ENCODE assay signal across 14 cellular contexts in genomic region chr13:97307544-97307881, GRCh38.
A peak's percentile ranks its signal among the peaks of the same experiment; 100 is the strongest.
DNase-seq lines count a peak whose midpoint lies in the region; ATAC-seq, FAIRE-seq and TF ChIP-seq lines count a peak whose summit lies in the region.
"Had no signal": no experiment of that assay in that cellular context is flagged by ENCODE, and none has a peak within 500 bp of the region (broad histone marks: within the 10 kb centered on the region; RNA-seq: fewer than 3 reads in every experiment).

No MANE protein-coding gene starts in this region.

- H3K27ac Mint-ChIP-seq in nephron progenitor cell = peak overlapping the region; percentile 90
- H3K27ac Mint-ChIP-seq in type B pancreatic cell = peak overlapping the region; percentile 48
- H3K27ac Mint-ChIP-seq: CD4-positive, alpha-beta memory T cell; stimulated activated effector memory CD8-positive, alpha-beta T cell treated with anti-CD3 and anti-CD28 coated beads, Interleukin-12 subunit alpha, Interleukin-12 subunit beta, amount 100 ng/mL, for 72 hours had no signal

- no peaks in the 10 kb centered on the region for H3K9me3 Mint-ChIP-seq in nephron progenitor cell
- peaks cover 13% of the 10 kb centered on the region for H3K9me3 Mint-ChIP-seq in type B pancreatic cell
- H3K9me3 Mint-ChIP-seq: stimulated activated effector memory CD8-positive, alpha-beta T cell treated with anti-CD3 and anti-CD28 coated beads, Interleukin-12 subunit alpha, Interleukin-12 subunit beta, amount 100 ng/mL, for 72 hours had no signal

- DNase-seq in left ventricle myocardium inferior = no peak
- no peak for DNase-seq in right atrium auricular region (ENCODE audit: low spot score)
- DNase-seq in epithelial cell of prostate (ENCODE audit: low read depth, low spot score) = no peak
- DNase-seq in nephron progenitor cell = no peak
- DNase-seq in type B pancreatic cell (ENCODE audit: extremely low spot score, unreplicated experiment) = no peak
- no peak for DNase-seq in activated CD4-positive, alpha-beta T cell treated with anti-CD3 and anti-CD28 coated beads, Interleukin-2, amount 50 U/mL, for 1 hour
- DNase-seq in frontal cortex (ENCODE audit: low spot score in 2 of 2) = no peak
- DNase-seq: CD4-positive, alpha-beta memory T cell; cortex of kidney; OCI-M1 had no signal

- no peak for ATAC-seq in GM21786 (IDR thresholded peaks at IDR 0.05; ENCODE audit: unreplicated experiment)
- ATAC-seq: stimulated activated effector memory CD8-positive, alpha-beta T cell treated with anti-CD3 and anti-CD28 coated beads, Interleukin-12 subunit alpha, Interleukin-12 subunit beta, amount 100 ng/mL, for 72 hours had no signal

- no peaks in the 10 kb centered on the region for H3K27me3 ChIP-seq in left ventricle myocardium inferior (ENCODE audit: low read depth)
- H3K27me3 ChIP-seq in right atrium auricular region = no peaks in the 10 kb centered on the region
- H3K27me3 ChIP-seq: neutrophil had no signal

- peak overlapping the region; percentile 61 for H3K27ac ChIP-seq in left ventricle myocardium inferior (replicated peaks)
- H3K27ac ChIP-seq in right atrium auricular region = peak overlapping the region in 1 of 2 donors; percentile 48
- peak overlapping the region; percentile 29 for H3K27ac ChIP-seq in epithelial cell of prostate
- H3K27ac ChIP-seq: neutrophil had no signal

- H3K36me3 Mint-ChIP-seq in nephron progenitor cell (ENCODE audit: low read depth) = peaks cover 19% of the 10 kb centered on the region
- peaks cover 31% of the 10 kb centered on the region for H3K36me3 Mint-ChIP-seq in type B pancreatic cell

- no peak overlapping the region for H3K4me3 Mint-ChIP-seq in nephron progenitor cell
- peak overlapping the region; percentile 50 for H3K4me3 Mint-ChIP-seq in type B pancreatic cell
- H3K4me3 Mint-ChIP-seq: CD4-positive, alpha-beta memory T cell; stimulated activated effector memory CD8-positive, alpha-beta T cell treated with anti-CD3 and anti-CD28 coated beads, Interleukin-12 subunit alpha, Interleukin-12 subunit beta, amount 100 ng/mL, for 72 hours had no signal

- no peak for TF ChIP-seq CTCF in left ventricle myocardium inferior (IDR thresholded peaks at IDR 0.05; ENCODE audit: borderline replicate concordance)
- no peak for TF ChIP-seq CTCF in right atrium auricular region (IDR thresholded peaks at IDR 0.05)
- TF ChIP-seq CTCF in nephron progenitor cell (IDR thresholded peaks at IDR 0.05) = no peak
- TF ChIP-seq CTCF in type B pancreatic cell (conservative IDR thresholded peaks at IDR 0.05) = no peak

- H3K36me3 ChIP-seq in left ventricle myocardium inferior (no peaks in the 10 kb centered on the region), right atrium auricular region (no peaks in the 10 kb centered on the region)
- H3K36me3 ChIP-seq: neutrophil had no signal

- intact Hi-C loops in left ventricle myocardium inferior (cut with micrococcal nuclease) = no loop called here

- H3K4me1 Mint-ChIP-seq in nephron progenitor cell (peaks cover 36% of the 10 kb centered on the region), type B pancreatic cell (ENCODE audit: unreplicated experiment) (peaks cover 48% of the 10 kb centered on the region)

- H3K4me1 ChIP-seq in left ventricle myocardium inferior (peaks cover 91% of the 10 kb centered on the region), right atrium auricular region (peaks cover 0 to 48% of the 10 kb centered on the region in 2 donors)

- H3K9me3 ChIP-seq in left ventricle myocardium inferior (replicated peaks) = no peaks in the 10 kb centered on the region
- H3K9me3 ChIP-seq in right atrium auricular region = no peaks in the 10 kb centered on the region
- H3K9me3 ChIP-seq: neutrophil had no signal

- H3K4me3 ChIP-seq in left ventricle myocardium inferior (no peak overlapping the region), right atrium auricular region (no peak overlapping the region)
- H3K4me3 ChIP-seq: skin epidermis had no signal

- H3K27me3 Mint-ChIP-seq in nephron progenitor cell (ENCODE audit: low read depth, poor library complexity) (peaks cover 2% of the 10 kb centered on the region), type B pancreatic cell (no peaks in the 10 kb centered on the region)
- H3K27me3 Mint-ChIP-seq: CD4-positive, alpha-beta memory T cell had no signal

- no peak for FAIRE-seq in frontal cortex (lab: Jason Lieb, UNC)
